9 cellular contexts compared by ENCODE assay signal in genomic region chrX:84187501-84188319, GRCh38. TPM values are rescaled to one million over a fixed set of nuclear protein-coding genes. Genes with fewer than 3 reads are reported as not detected.
DNase-seq lines count a peak whose midpoint lies in the region; ATAC-seq and TF ChIP-seq lines count a peak whose summit lies in the region.
"Had no signal": no experiment of that assay in that cellular context is flagged by ENCODE, and none has a peak within 500 bp of the region (broad histone marks: within the 10 kb centered on the region; RNA-seq: fewer than 3 reads in every experiment).

TSS of gene RPS6KA6 (minus strand) at chrX:84188199. CDS start at chrX:84187899, 300 bp downstream.

- no peak for TF ChIP-seq POLR2A in tibial nerve (IDR thresholded peaks at IDR 0.05)

- WGBS in mesodermal cell (ENCODE audit: insufficient coverage in 2 of 2), 2 experiments: 0% methylated on average over 5 of the region's 83 CpGs; no CpG with 5 or more reads in 1 of the 2 experiments
- 0 to 42% methylated on average over 3 to 63 of the region's 83 CpGs for WGBS in tibial nerve, 2 donors

- H3K4me1 ChIP-seq in RWPE2 (ENCODE audit: insufficient read depth, poor library complexity, severe bottlenecking) (no peaks in the 10 kb centered on the region), mesodermal cell (ENCODE audit: control insufficient read depth, insufficient read depth, low read length, poor library complexity, severe bottlenecking) (no peaks in the 10 kb centered on the region), tibial nerve (no peaks in the 10 kb centered on the region)
- H3K4me1 ChIP-seq: BLaER1 treated with 17β-estradiol and CSF1 and Interleukin-3, amounts not matched to agents 10 nM and 100 nM had no signal

- DNase-seq in NCI-H1417 (lab: John Stamatoyannopoulos, UW) (peak; percentile 31 to 89 (median 86)), NCI-H1417 treated with DMSO at 0.1 percent for 48 hours (lab: John Stamatoyannopoulos, UW) (no peak), RWPE2 (ENCODE audit: low spot score) (peak; percentile 20), ecto neural progenitor cell (ENCODE audit: low spot score) (peak; percentile 75), tibial nerve (ENCODE audit: low spot score in 2 of 2) (peak in 1 of 2 donors; percentile 4)
- no peak for DNase-seq in stimulated activated naive CD4-positive, alpha-beta T cell (lab: John Stamatoyannopoulos, UW)

- no peaks in the 10 kb centered on the region for H3K9me3 ChIP-seq in RWPE2 (ENCODE audit: severe bottlenecking)
- no peaks in the 10 kb centered on the region for H3K9me3 ChIP-seq in mesodermal cell (ENCODE audit: control insufficient read depth, low read length)
- no peaks in the 10 kb centered on the region for H3K9me3 ChIP-seq in tibial nerve

- no peak for TF ChIP-seq EP300 in tibial nerve (IDR thresholded peaks at IDR 0.05)

- H3K27ac ChIP-seq in RWPE2 (ENCODE audit: poor library complexity, severe bottlenecking) (no peak within 1 kb of the TSS), mesodermal cell (ENCODE audit: low read depth, low read length, severe bottlenecking) (no peak within 1 kb of the TSS), tibial nerve (peak within 1 kb of the TSS in 2 of 4 donors; percentile 40 to 67)
- H3K27ac ChIP-seq: BLaER1 treated with 17β-estradiol and CSF1 and Interleukin-3, amounts not matched to agents 10 nM and 100 nM had no signal

- ATAC-seq in HG02884 (IDR thresholded peaks at IDR 0.05; ENCODE audit: unreplicated experiment) (peak; percentile 52), RWPE2 (ENCODE audit: low read depth) (peak; percentile 70)

- H3K4me3 ChIP-seq in RWPE2 (ENCODE audit: severe bottlenecking) (peak within 1 kb of the TSS; percentile 56), mesodermal cell (ENCODE audit: extremely low read depth, insufficient read depth, low read length, poor library complexity, severe bottlenecking) (peak within 1 kb of the TSS; percentile 53), tibial nerve (peak within 1 kb of the TSS; percentile 25 to 65 (median 44))
- H3K4me3 ChIP-seq: BLaER1 treated with 17β-estradiol and CSF1 and Interleukin-3, amounts not matched to agents 10 nM and 100 nM had no signal

- H3K36me3 ChIP-seq in RWPE2 (ENCODE audit: low read depth): no peaks in the 10 kb centered on the region
- no peaks in the 10 kb centered on the region for H3K36me3 ChIP-seq in mesodermal cell (ENCODE audit: control insufficient read depth, insufficient read depth, low read length)
- no peaks in the 10 kb centered on the region for H3K36me3 ChIP-seq in tibial nerve
- H3K36me3 ChIP-seq: BLaER1 treated with 17β-estradiol and CSF1 and Interleukin-3, amounts not matched to agents 10 nM and 100 nM had no signal

- no peaks in the 10 kb centered on the region for H3K27me3 ChIP-seq in RWPE2 (ENCODE audit: insufficient read depth, poor library complexity, severe bottlenecking)
- H3K27me3 ChIP-seq in tibial nerve: no peaks in the 10 kb centered on the region

- TF ChIP-seq CTCF in RWPE2 (IDR thresholded peaks at IDR 0.05; ENCODE audit: poor library complexity, severe bottlenecking) (no peak), tibial nerve (IDR thresholded peaks at IDR 0.05) (no peak)

RNA-seq across cellular contexts. Expression of gene RPS6KA6, which starts in this region (rescaled TPM):
- polyA plus RNA-seq in mesodermal cell (2013, experiment 1 of 2): 3.7 TPM
- polyA plus RNA-seq in mesodermal cell (2013, experiment 2 of 2): 3.7 TPM
- 1 to 10 TPM in 3 of 4 donors, under 1 TPM in 1; 0.60 to 4.3 (median 1.4) TPM for total RNA-seq in tibial nerve

Comparison
In these comparisons a context has a peak if more than half of its experiments do, and no peak if none do; other contexts are left out.
1. DNase-seq: peak in NCI-H1417 (3 of 3), RWPE2 (single experiment) and ecto neural progenitor cell (single experiment); none in NCI-H1417 treated with DMSO at 0.1 percent for 48 hours (single experiment) and stimulated activated naive CD4-positive, alpha-beta T cell (0 of 6).
2. Peak in every context shown above with its lines, with median percentiles within 50 percentile points of each other: H3K4me3 ChIP-seq.